Comparison of ENCODE assay signal across 25 cellular contexts in genomic region chr11:76143274-76143673, GRCh38.
"Had no signal": no experiment of that assay in that cellular context is flagged by ENCODE, and none has a peak within 500 bp of the region (broad histone marks: within the 10 kb centered on the region; RNA-seq: fewer than 3 reads in every experiment).

No MANE protein-coding gene starts in this region.

- H3K9me3 Mint-ChIP-seq: IgD-negative memory B cell had no signal

- H3K9me3 ChIP-seq: SJSA1 had no signal

- H3K4me3 Mint-ChIP-seq: IgD-negative memory B cell had no signal

- DNase-seq: Kasumi-1, MM.1S, NCI-H1092 treated with DMSO at 0.1 percent for 48 hours, NCI-H1436, NCI-H187, NCI-H2029, NCI-H2081 treated with DMSO at 0.1 percent for 48 hours, NCI-H2171, NCI-H226, NCI-H446, NCI-H510A, NCI-H524 treated with DMSO at 0.1 percent for 48 hours, NCI-H69, NCI-H774, Right ventricle myocardium superior, RPMI8226, SIG-M5 had no signal

- ATAC-seq: K562 had no signal

- H3K27me3 ChIP-seq: SJSA1 had no signal

- H3K4me1 ChIP-seq: SJSA1 had no signal

- H3K27ac ChIP-seq: HL-60, KMS-11, SJSA1, SK-N-MC had no signal

- FAIRE-seq: HTR-8/SVneo, K562, RCC 7860 had no signal

- H3K36me3 ChIP-seq: SJSA1 had no signal

- H3K27me3 Mint-ChIP-seq: IgD-negative memory B cell had no signal

- H3K4me3 ChIP-seq: K562, SJSA1, SK-N-MC had no signal
